In the genomic region with DNA sequence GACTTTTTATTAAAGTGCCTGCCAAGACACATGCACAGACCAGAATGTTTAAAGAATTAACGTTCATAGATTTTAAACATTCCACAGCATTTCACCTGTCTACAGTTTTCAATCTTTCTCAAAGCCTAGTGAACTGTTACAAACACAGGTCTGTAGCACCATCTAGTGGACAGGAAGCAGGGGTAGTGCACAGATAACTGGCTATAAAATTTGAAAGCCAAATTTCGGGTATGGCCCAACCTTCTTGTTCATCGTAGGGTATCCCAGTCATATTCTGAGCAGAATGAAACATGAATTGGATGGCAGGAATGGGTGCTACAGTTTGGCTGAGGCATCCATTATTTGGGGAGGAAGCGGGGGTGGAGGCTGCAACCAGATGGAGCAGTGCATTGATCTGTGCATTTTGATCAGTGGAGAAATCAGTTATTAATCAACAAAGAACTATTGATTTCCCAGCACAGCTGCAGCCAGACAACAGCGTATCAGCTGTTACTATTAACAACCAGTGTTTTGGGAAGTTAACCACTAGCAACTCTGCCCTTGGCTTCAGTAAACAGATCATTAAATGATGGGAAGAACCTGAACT, we compare ENCODE assay signal across 9 cellular contexts. TPM values are rescaled to one million over a fixed set of nuclear protein-coding genes. Genes with fewer than 3 reads are reported as not detected.
A peak's percentile ranks its signal among the peaks of the same experiment; 100 is the strongest.
DNase-seq lines count a peak whose midpoint lies in the region; ATAC-seq and TF ChIP-seq lines count a peak whose summit lies in the region.
"Had no signal": no experiment of that assay in that cellular context is flagged by ENCODE, and none has a peak within 500 bp of the region (broad histone marks: within the 10 kb centered on the region; RNA-seq: fewer than 3 reads in every experiment).

No MANE protein-coding gene starts in this region.

- intact Hi-C loops in colonic mucosa (cut with DNase I): no loop called here

- H3K4me3 ChIP-seq in OCI-LY1 (ENCODE audit: low read depth, low read length, poor library complexity, severe bottlenecking) (no peak overlapping the region), colonic mucosa (no peak overlapping the region), lung (no peak overlapping the region)

- H3K36me3 ChIP-seq in OCI-LY1 (ENCODE audit: insufficient read depth, low read length) (no peaks in the 10 kb centered on the region), colonic mucosa (no peaks in the 10 kb centered on the region), lung (ENCODE audit: control insufficient read depth in 2 of 2, insufficient read depth in 2 of 2, low read length in 2 of 2) (no peaks in the 10 kb centered on the region)

- no peak overlapping the region for H3K4me2 ChIP-seq in OCI-LY1 (ENCODE audit: low read length)

- H3K36me3 Mint-ChIP-seq in T-helper 2 cell treated with Interferon-gamma antibody and Interleukin-4, amounts not matched to agents 5 μg/mL and 100 μg/mL, for 36 hours (ENCODE audit: low read depth): no peaks in the 10 kb centered on the region
- H3K36me3 Mint-ChIP-seq: IgD-negative memory B cell had no signal

- peaks cover 2% of the 10 kb centered on the region for H3K27me3 Mint-ChIP-seq in T-helper 2 cell treated with Interferon-gamma antibody and Interleukin-4, amounts not matched to agents 5 μg/mL and 100 μg/mL, for 36 hours (ENCODE audit: low read depth)

- ATAC-seq in GM21786 (IDR thresholded peaks at IDR 0.05; ENCODE audit: unreplicated experiment) (peak; percentile 84), lung (ENCODE audit: insufficient read depth, low FRiP score) (no peak)

- no peak overlapping the region for H2AFZ ChIP-seq in OCI-LY1 (ENCODE audit: low read length)

- peaks cover 6% of the 10 kb centered on the region for H3K4me1 ChIP-seq in OCI-LY1 (ENCODE audit: insufficient read depth, low read length, severe bottlenecking)
- no peaks in the 10 kb centered on the region for H3K4me1 ChIP-seq in colonic mucosa
- H3K4me1 ChIP-seq in lung (ENCODE audit: control insufficient read depth in 2 of 2, insufficient read depth in 2 of 2, low read length in 2 of 2): no peaks in the 10 kb centered on the region

- no peaks in the 10 kb centered on the region for H3K79me2 ChIP-seq in OCI-LY1 (ENCODE audit: insufficient read depth, low read length)

- no peak overlapping the region for H3K4me3 Mint-ChIP-seq in T-helper 2 cell treated with Interferon-gamma antibody and Interleukin-4, amounts not matched to agents 5 μg/mL and 100 μg/mL, for 36 hours
- H3K4me3 Mint-ChIP-seq: IgD-negative memory B cell had no signal

- H3K9me3 ChIP-seq in OCI-LY1 (ENCODE audit: low read length) (no peaks in the 10 kb centered on the region), colonic mucosa (no peaks in the 10 kb centered on the region), lung (ENCODE audit: control insufficient read depth in 2 of 2, insufficient read depth in 1 of 2, low read length in 1 of 2) (no peaks in the 10 kb centered on the region)

- no peaks in the 10 kb centered on the region for H4K20me1 ChIP-seq in OCI-LY1 (ENCODE audit: insufficient read depth, low read length)

- H3K4me1 Mint-ChIP-seq in T-helper 2 cell treated with Interferon-gamma antibody and Interleukin-4, amounts not matched to agents 5 μg/mL and 100 μg/mL, for 36 hours (ENCODE audit: low read depth): no peaks in the 10 kb centered on the region

- no peaks in the 10 kb centered on the region for H3K9me2 ChIP-seq in OCI-LY1 (ENCODE audit: low read depth, low read length)

- 34 to 36% methylated on average over 5 of the region's 5 CpGs for WGBS in lung, 2 donors

- H3K27me3 ChIP-seq in OCI-LY1 (ENCODE audit: insufficient read depth, low read length) (no peaks in the 10 kb centered on the region), colonic mucosa (no peaks in the 10 kb centered on the region), lung (ENCODE audit: control insufficient read depth, insufficient read depth) (no peaks in the 10 kb centered on the region)

- peak; percentile 44 for DNase-seq in A172 (ENCODE audit: low spot score)
- peak; percentile 67 for DNase-seq in G401 (ENCODE audit: low spot score)
- peak; percentile 42 for DNase-seq in HuH-7.5 (ENCODE audit: low spot score)
- no peak for DNase-seq in colonic mucosa
- DNase-seq in lung (ENCODE audit: low spot score): no peak
- no peak for DNase-seq in T-helper 2 cell treated with Interferon-gamma antibody and Interleukin-4, amounts not matched to agents 5 μg/mL and 100 μg/mL, for 36 hours (ENCODE audit: low spot score)

- H3K9ac ChIP-seq in OCI-LY1 (ENCODE audit: low read length): no peak overlapping the region
- no peak overlapping the region for H3K9ac ChIP-seq in colonic mucosa (ENCODE audit: low read depth in 2 of 2, low read length in 2 of 2)

- no peaks in the 10 kb centered on the region for H3K9me3 Mint-ChIP-seq in T-helper 2 cell treated with Interferon-gamma antibody and Interleukin-4, amounts not matched to agents 5 μg/mL and 100 μg/mL, for 36 hours
- H3K9me3 Mint-ChIP-seq: IgD-negative memory B cell had no signal

- TF ChIP-seq CTCF in OCI-LY1 (IDR thresholded peaks at IDR 0.05; ENCODE audit: low read length) (peak; percentile 85), colonic mucosa (IDR thresholded peaks at IDR 0.05) (peak; percentile 77), lung (IDR thresholded peaks at IDR 0.05; ENCODE audit: control extremely low read depth, extremely low read depth) (peak; percentile 43)

- H3K27ac ChIP-seq in OCI-LY1 (ENCODE audit: low read depth, low read length, poor library complexity, severe bottlenecking): no peak overlapping the region
- H3K27ac ChIP-seq in colonic mucosa: no peak overlapping the region
- H3K27ac ChIP-seq in lung (ENCODE audit: low read depth in 1 of 2, low read length in 1 of 2): no peak overlapping the region

- in situ Hi-C loops in G401 (cut with HindIII; ENCODE audit: low sequenced_read_pairs): no loop called here

- H3K27ac Mint-ChIP-seq in T-helper 2 cell treated with Interferon-gamma antibody and Interleukin-4, amounts not matched to agents 5 μg/mL and 100 μg/mL, for 36 hours: no peak overlapping the region
- H3K27ac Mint-ChIP-seq: IgD-negative memory B cell had no signal

- H3F3A ChIP-seq in OCI-LY1 (ENCODE audit: insufficient read depth, low read length): no peaks in the 10 kb centered on the region

RNA-seq across cellular contexts. Expression of a gene that starts 56.1 kb away (rescaled TPM):
- total RNA-seq in A172 (2014; rRNA removed; shearing (Covaris generic)): not detected in 2 replicates
- total RNA-seq in G401 (2014; rRNA removed; shearing (Covaris generic)): 0.07 and 0.43 TPM in 2 replicates
- total RNA-seq in colonic mucosa: not detected
- total RNA-seq in lung: under 1 TPM; 0.06 to 0.65 TPM
- polyA plus RNA-seq in lung: under 1 TPM; 0.06 to 0.08 TPM

Comparison
In these comparisons a context has a peak if more than half of its experiments do, and no peak if none do; other contexts are left out.
1. DNase-seq: peak in A172 (single experiment), G401 (single experiment) and HuH-7.5 (single experiment); none in colonic mucosa (single experiment), lung (single experiment) and T-helper 2 cell treated with Interferon-gamma antibody and Interleukin-4, amounts not matched to agents 5 μg/mL and 100 μg/mL, for 36 hours (single experiment).
2. Peak in every context shown above with its lines, with median percentiles within 50 percentile points of each other: CTCF ChIP-seq.